Comparison of ENCODE assay signal across 2 cellular contexts in the genomic region with DNA sequence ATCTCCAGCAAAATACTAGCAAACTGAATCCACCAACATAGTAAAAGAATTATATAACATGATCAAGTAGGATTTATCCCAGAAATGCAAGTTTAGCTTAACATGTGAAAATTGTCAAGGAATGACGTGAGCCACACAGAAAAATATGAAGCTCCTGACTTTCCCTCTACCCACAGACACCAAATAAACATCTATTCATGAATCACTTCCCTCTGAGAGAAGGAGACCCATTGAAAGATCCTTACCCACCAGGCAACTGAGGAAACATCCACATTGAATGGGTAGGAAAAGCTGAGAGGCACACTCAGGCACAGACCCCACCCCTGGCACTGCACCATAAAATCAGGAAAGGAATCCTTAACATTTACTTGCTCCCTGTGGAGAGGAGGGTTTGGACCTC.
TF ChIP-seq lines count a peak whose summit lies in the region.

No MANE protein-coding gene starts in this region.

TF ChIP-seq in SK-N-SH, 30 proteins besides CTCF, POLR2A, EP300 and RAD21 (continued from another document):
- TF ChIP-seq, protein P1, sequence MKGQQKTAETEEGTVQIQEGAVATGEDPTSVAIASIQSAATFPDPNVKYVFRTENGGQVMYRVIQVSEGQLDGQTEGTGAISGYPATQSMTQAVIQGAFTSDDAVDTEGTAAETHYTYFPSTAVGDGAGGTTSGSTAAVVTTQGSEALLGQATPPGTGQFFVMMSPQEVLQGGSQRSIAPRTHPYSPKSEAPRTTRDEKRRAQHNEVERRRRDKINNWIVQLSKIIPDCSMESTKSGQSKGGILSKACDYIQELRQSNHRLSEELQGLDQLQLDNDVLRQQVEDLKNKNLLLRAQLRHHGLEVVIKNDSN (IDR thresholded peaks at IDR 0.05; ENCODE audit: borderline replicate concordance, low read depth): no peak
- TF ChIP-seq SIN3A (IDR thresholded peaks at IDR 0.05; ENCODE audit: borderline replicate concordance, low read depth, low read length) (no peak), MEF2A (IDR thresholded peaks at IDR 0.05; ENCODE audit: borderline replicate concordance, low read depth) (no peak), NRF1 (IDR thresholded peaks at IDR 0.05; ENCODE audit: low read depth, low read length) (no peak), RCOR1 (IDR thresholded peaks at IDR 0.05; ENCODE audit: low read length) (no peak), ELF1 (IDR thresholded peaks at IDR 0.05) (no peak), MXI1 (IDR thresholded peaks at IDR 0.05; ENCODE audit: low read depth, low read length) (no peak), GATA2 (CRISPR knock-in tag; IDR thresholded peaks at IDR 0.05) (no peak)

TF ChIP-seq in SK-N-SH treated with all-trans-retinoic acid at 6 μM for 48 hours, 23 proteins besides CTCF, POLR2A, EP300 and RAD21 (continued from another document):
- TF ChIP-seq, protein P2, sequence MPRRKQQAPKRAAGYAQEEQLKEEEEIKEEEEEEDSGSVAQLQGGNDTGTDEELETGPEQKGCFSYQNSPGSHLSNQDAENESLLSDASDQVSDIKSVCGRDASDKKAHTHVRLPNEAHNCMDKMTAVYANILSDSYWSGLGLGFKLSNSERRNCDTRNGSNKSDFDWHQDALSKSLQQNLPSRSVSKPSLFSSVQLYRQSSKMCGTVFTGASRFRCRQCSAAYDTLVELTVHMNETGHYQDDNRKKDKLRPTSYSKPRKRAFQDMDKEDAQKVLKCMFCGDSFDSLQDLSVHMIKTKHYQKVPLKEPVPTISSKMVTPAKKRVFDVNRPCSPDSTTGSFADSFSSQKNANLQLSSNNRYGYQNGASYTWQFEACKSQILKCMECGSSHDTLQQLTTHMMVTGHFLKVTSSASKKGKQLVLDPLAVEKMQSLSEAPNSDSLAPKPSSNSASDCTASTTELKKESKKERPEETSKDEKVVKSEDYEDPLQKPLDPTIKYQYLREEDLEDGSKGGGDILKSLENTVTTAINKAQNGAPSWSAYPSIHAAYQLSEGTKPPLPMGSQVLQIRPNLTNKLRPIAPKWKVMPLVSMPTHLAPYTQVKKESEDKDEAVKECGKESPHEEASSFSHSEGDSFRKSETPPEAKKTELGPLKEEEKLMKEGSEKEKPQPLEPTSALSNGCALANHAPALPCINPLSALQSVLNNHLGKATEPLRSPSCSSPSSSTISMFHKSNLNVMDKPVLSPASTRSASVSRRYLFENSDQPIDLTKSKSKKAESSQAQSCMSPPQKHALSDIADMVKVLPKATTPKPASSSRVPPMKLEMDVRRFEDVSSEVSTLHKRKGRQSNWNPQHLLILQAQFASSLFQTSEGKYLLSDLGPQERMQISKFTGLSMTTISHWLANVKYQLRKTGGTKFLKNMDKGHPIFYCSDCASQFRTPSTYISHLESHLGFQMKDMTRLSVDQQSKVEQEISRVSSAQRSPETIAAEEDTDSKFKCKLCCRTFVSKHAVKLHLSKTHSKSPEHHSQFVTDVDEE (CRISPR knock-in tag; IDR thresholded peaks at IDR 0.05): no peak
- TF ChIP-seq, protein P3, sequence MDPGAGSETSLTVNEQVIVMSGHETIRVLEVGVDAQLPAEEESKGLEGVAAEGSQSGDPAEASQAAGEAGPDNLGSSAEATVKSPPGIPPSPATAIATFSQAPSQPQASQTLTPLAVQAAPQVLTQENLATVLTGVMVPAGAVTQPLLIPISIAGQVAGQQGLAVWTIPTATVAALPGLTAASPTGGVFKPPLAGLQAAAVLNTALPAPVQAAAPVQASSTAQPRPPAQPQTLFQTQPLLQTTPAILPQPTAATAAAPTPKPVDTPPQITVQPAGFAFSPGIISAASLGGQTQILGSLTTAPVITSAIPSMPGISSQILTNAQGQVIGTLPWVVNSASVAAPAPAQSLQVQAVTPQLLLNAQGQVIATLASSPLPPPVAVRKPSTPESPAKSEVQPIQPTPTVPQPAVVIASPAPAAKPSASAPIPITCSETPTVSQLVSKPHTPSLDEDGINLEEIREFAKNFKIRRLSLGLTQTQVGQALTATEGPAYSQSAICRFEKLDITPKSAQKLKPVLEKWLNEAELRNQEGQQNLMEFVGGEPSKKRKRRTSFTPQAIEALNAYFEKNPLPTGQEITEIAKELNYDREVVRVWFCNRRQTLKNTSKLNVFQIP (CRISPR knock-in tag; IDR thresholded peaks at IDR 0.05; ENCODE audit: borderline replicate concordance, low read depth): no peak
- TF ChIP-seq ARNTL (CRISPR knock-in tag; IDR thresholded peaks at IDR 0.05; ENCODE audit: borderline replicate concordance, low read depth) (no peak), ZFP30 (CRISPR knock-in tag; IDR thresholded peaks at IDR 0.05) (no peak), SNAI2 (CRISPR knock-in tag; IDR thresholded peaks at IDR 0.05) (no peak), PPARA (CRISPR knock-in tag; IDR thresholded peaks at IDR 0.05; ENCODE audit: borderline replicate concordance) (no peak), ISL1 (CRISPR knock-in tag; IDR thresholded peaks at IDR 0.05) (no peak), ZNF70 (CRISPR knock-in tag; IDR thresholded peaks at IDR 0.05) (no peak), BACH2 (CRISPR knock-in tag; IDR thresholded peaks at IDR 0.05; ENCODE audit: borderline replicate concordance) (no peak), TOX (CRISPR knock-in tag; IDR thresholded peaks at IDR 0.05; ENCODE audit: borderline replicate concordance) (no peak), TCF4 (CRISPR knock-in tag; IDR thresholded peaks at IDR 0.05; ENCODE audit: borderline replicate concordance) (no peak), OSR1 (CRISPR knock-in tag; IDR thresholded peaks at IDR 0.05) (no peak), ZNF565 (CRISPR knock-in tag; conservative IDR thresholded peaks at IDR 0.05; ENCODE audit: low read depth) (no peak), RARB (CRISPR knock-in tag; IDR thresholded peaks at IDR 0.05) (no peak)
- TF ChIP-seq, protein P4, sequence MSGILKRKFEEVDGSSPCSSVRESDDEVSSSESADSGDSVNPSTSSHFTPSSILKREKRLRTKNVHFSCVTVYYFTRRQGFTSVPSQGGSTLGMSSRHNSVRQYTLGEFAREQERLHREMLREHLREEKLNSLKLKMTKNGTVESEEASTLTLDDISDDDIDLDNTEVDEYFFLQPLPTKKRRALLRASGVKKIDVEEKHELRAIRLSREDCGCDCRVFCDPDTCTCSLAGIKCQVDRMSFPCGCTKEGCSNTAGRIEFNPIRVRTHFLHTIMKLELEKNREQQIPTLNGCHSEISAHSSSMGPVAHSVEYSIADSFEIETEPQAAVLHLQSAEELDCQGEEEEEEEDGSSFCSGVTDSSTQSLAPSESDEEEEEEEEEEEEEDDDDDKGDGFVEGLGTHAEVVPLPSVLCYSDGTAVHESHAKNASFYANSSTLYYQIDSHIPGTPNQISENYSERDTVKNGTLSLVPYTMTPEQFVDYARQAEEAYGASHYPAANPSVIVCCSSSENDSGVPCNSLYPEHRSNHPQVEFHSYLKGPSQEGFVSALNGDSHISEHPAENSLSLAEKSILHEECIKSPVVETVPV (CRISPR knock-in tag; IDR thresholded peaks at IDR 0.05): no peak
- TF ChIP-seq, protein P5, sequence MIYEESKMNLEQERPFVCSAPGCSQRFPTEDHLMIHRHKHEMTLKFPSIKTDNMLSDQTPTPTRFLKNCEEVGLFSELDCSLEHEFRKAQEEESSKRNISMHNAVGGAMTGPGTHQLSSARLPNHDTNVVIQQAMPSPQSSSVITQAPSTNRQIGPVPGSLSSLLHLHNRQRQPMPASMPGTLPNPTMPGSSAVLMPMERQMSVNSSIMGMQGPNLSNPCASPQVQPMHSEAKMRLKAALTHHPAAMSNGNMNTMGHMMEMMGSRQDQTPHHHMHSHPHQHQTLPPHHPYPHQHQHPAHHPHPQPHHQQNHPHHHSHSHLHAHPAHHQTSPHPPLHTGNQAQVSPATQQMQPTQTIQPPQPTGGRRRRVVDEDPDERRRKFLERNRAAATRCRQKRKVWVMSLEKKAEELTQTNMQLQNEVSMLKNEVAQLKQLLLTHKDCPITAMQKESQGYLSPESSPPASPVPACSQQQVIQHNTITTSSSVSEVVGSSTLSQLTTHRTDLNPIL (CRISPR knock-in tag; IDR thresholded peaks at IDR 0.05; ENCODE audit: low read depth): no peak
